Comparison of ENCODE assay signal across 2 cellular contexts in the genomic region with DNA sequence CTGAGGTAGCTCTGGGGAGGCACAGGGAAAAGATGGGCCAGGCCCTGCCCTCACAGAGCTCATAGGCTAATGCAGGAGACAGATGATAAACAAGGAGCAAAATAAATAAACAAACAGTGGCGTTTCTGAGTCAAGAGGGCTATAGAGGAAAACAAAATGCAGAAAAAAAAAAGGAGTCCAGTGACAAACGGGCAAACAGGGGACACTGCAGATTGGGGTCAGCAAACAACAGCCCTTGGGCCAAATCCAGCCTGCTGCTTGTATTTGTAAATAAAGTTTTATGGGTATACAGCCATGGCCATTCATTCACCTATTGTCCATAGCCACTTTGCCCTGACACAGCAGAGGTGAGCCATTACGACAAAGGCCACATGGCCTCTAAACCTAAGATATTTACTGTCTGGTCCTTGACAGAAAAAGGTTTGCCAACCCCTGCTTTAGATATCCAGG.
TF ChIP-seq lines count a peak whose summit lies in the region.

No MANE protein-coding gene starts in this region.

TF ChIP-seq in SK-N-SH, 30 proteins besides CTCF, POLR2A, EP300 and RAD21 (continued from another document):
- TF ChIP-seq, protein P1, sequence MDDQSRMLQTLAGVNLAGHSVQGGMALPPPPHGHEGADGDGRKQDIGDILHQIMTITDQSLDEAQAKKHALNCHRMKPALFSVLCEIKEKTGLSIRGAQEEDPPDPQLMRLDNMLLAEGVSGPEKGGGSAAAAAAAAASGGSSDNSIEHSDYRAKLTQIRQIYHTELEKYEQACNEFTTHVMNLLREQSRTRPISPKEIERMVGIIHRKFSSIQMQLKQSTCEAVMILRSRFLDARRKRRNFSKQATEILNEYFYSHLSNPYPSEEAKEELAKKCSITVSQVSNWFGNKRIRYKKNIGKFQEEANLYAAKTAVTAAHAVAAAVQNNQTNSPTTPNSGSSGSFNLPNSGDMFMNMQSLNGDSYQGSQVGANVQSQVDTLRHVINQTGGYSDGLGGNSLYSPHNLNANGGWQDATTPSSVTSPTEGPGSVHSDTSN (IDR thresholded peaks at IDR 0.05), result no peak
- TF ChIP-seq FOXJ3 (CRISPR knock-in tag; IDR thresholded peaks at IDR 0.05), result no peak
- TF ChIP-seq GATA2 (CRISPR knock-in tag; IDR thresholded peaks at IDR 0.05), result no peak
- TF ChIP-seq, protein P2, sequence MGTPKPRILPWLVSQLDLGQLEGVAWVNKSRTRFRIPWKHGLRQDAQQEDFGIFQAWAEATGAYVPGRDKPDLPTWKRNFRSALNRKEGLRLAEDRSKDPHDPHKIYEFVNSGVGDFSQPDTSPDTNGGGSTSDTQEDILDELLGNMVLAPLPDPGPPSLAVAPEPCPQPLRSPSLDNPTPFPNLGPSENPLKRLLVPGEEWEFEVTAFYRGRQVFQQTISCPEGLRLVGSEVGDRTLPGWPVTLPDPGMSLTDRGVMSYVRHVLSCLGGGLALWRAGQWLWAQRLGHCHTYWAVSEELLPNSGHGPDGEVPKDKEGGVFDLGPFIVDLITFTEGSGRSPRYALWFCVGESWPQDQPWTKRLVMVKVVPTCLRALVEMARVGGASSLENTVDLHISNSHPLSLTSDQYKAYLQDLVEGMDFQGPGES (IDR thresholded peaks at IDR 0.05; ENCODE audit: low read depth, low read length), result no peak
- no peak for TF ChIP-seq MEF2A (IDR thresholded peaks at IDR 0.05; ENCODE audit: borderline replicate concordance, low read depth)
- TF ChIP-seq, protein P3, sequence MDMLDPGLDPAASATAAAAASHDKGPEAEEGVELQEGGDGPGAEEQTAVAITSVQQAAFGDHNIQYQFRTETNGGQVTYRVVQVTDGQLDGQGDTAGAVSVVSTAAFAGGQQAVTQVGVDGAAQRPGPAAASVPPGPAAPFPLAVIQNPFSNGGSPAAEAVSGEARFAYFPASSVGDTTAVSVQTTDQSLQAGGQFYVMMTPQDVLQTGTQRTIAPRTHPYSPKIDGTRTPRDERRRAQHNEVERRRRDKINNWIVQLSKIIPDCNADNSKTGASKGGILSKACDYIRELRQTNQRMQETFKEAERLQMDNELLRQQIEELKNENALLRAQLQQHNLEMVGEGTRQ (IDR thresholded peaks at IDR 0.05; ENCODE audit: borderline replicate concordance, low read depth, low read length), result no peak
- TF ChIP-seq TAF1 (IDR thresholded peaks at IDR 0.05; ENCODE audit: borderline replicate concordance, low read depth, low read length), result no peak
- TF ChIP-seq ELF1 (IDR thresholded peaks at IDR 0.05), result no peak
- no peak for TF ChIP-seq TCF12 (IDR thresholded peaks at IDR 0.05)
- no peak for TF ChIP-seq RXRA (IDR thresholded peaks at IDR 0.05; ENCODE audit: borderline replicate concordance, low read depth)
- TF ChIP-seq MXI1 (IDR thresholded peaks at IDR 0.05; ENCODE audit: low read depth, low read length), result no peak
- no peak for TF ChIP-seq POLR2AphosphoS5 (IDR thresholded peaks at IDR 0.05; ENCODE audit: low read depth, low read length)
- no peak for TF ChIP-seq FOXM1 (IDR thresholded peaks at IDR 0.05; ENCODE audit: low read depth)
- no peak for TF ChIP-seq RCOR1 (IDR thresholded peaks at IDR 0.05; ENCODE audit: low read length)
- no peak for TF ChIP-seq NFIC (IDR thresholded peaks at IDR 0.05; ENCODE audit: borderline replicate concordance)
- TF ChIP-seq SMC3 (IDR thresholded peaks at IDR 0.05; ENCODE audit: low read depth, low read length), result no peak
TF ChIP-seq in SK-N-SH: peak in this region for 0.

TF ChIP-seq in HEK293T, 16 proteins besides CTCF, POLR2A, EP300 and RAD21 (continued from another document):
- TF ChIP-seq FOXK2 (IDR thresholded peaks at IDR 0.05) (no peak), ELF4 (IDR thresholded peaks at IDR 0.05) (no peak), SP1 (IDR thresholded peaks at IDR 0.05) (no peak), LEF1 (IDR thresholded peaks at IDR 0.05; ENCODE audit: borderline replicate concordance) (no peak), FOXA1 (IDR thresholded peaks at IDR 0.05) (no peak), ARNT (IDR thresholded peaks at IDR 0.05) (no peak), FOXM1 (IDR thresholded peaks at IDR 0.05; ENCODE audit: borderline replicate concordance) (no peak), BHLHE40 (IDR thresholded peaks at IDR 0.05; ENCODE audit: borderline replicate concordance) (no peak), L3MBTL2 (conservative IDR thresholded peaks at IDR 0.05) (no peak), HDGF (IDR thresholded peaks at IDR 0.05; ENCODE audit: borderline replicate concordance) (no peak), ZNF384 (IDR thresholded peaks at IDR 0.05) (no peak)
- TF ChIP-seq, protein P4, sequence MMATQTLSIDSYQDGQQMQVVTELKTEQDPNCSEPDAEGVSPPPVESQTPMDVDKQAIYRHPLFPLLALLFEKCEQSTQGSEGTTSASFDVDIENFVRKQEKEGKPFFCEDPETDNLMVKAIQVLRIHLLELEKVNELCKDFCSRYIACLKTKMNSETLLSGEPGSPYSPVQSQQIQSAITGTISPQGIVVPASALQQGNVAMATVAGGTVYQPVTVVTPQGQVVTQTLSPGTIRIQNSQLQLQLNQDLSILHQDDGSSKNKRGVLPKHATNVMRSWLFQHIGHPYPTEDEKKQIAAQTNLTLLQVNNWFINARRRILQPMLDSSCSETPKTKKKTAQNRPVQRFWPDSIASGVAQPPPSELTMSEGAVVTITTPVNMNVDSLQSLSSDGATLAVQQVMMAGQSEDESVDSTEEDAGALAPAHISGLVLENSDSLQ (IDR thresholded peaks at IDR 0.05), result no peak
